ENCODE assay signal across 18 cellular contexts in the genomic region with DNA sequence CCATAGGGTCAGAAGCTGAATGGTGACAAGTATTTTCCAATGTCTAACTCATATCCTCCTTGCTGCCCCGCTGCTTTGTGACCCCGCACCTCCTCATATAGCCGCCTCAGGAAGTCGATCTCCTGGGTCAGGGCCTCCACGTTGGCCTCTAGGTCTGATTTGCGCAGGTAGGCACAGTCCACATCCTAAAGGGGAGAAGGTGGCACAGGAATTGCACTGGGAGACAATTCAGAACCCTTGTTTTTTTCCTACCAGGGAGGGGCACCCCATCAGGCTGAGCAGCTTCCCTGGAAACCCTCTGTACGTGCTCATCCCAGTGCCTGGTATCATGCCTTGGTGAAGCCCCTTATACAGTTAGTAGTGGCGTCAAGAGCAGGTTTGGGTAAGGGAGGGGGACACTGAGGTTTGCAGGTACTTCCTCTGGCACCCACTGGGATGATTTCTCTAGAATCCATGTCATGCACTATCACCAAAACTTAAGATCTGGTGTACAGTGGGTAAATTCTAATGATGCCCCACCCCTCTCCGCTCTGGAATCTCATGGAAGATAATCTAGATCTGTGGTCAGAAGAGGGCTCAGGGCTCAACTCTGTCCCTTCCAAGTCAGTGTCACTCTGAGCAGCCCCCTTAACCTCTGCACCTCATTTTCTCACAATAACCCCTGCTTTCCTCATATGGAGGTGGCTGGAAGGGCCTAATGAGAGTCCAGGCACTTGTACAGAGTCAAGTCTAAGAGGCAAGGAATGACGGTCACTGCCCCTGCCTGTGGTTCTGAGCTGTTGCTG. TPM values are rescaled to one million over a fixed set of nuclear protein-coding genes. Genes with fewer than 3 reads are reported as not detected.
DNase-seq lines count a peak whose midpoint lies in the region; ATAC-seq and TF ChIP-seq lines count a peak whose summit lies in the region.
"Had no signal": no experiment of that assay in that cellular context is flagged by ENCODE, and none has a peak within 500 bp of the region (broad histone marks: within the 10 kb centered on the region; RNA-seq: fewer than 3 reads in every experiment).

No MANE protein-coding gene starts in this region.

- no peaks in the 10 kb centered on the region for H3K9me3 Mint-ChIP-seq in activated naive CD8-positive, alpha-beta T cell treated with anti-CD3 and anti-CD28 coated beads, Interleukin-2, amount 10 ng/mL, durations not matched to agents 7 days and 5 days
- H3K9me3 Mint-ChIP-seq in activated naive CD8-positive, alpha-beta T cell treated with anti-CD3 and anti-CD28 coated beads, Interleukin-2, amount 50 U/mL, for 24 hours: no peaks in the 10 kb centered on the region
- H3K9me3 Mint-ChIP-seq in stimulated activated effector memory CD8-positive, alpha-beta T cell treated with anti-CD3 and anti-CD28 coated beads, Interleukin-12 subunit alpha, Interleukin-12 subunit beta, amount 100 ng/mL, for 72 hours: no peaks in the 10 kb centered on the region
- H3K9me3 Mint-ChIP-seq: CD4-positive, alpha-beta T cell had no signal

- POLR2A ChIA-PET in activated naive CD8-positive, alpha-beta T cell treated with anti-CD3 and anti-CD28 coated beads, Interleukin-2, amount 10 ng/mL, durations not matched to agents 7 days and 5 days (lab: Charles Lee): interaction anchor here (2.0 kb wide), 1 partner anchor 10 kb away, joined by 5 read pairs; no protein-coding TSS in a partner anchor
- POLR2A ChIA-PET in Panc1 (lab: Charles Lee): no interaction called here

- H3K27ac ChIP-seq in Panc1 (ENCODE audit: low read length) (peak overlapping the region; percentile 59), upper lobe of right lung (no peak overlapping the region), ascending aorta (no peak overlapping the region)

- peaks cover 22% of the 10 kb centered on the region for H3K36me3 Mint-ChIP-seq in activated naive CD8-positive, alpha-beta T cell treated with anti-CD3 and anti-CD28 coated beads, Interleukin-2, amount 10 ng/mL, durations not matched to agents 7 days and 5 days
- no peaks in the 10 kb centered on the region for H3K36me3 Mint-ChIP-seq in activated naive CD8-positive, alpha-beta T cell treated with anti-CD3 and anti-CD28 coated beads, Interleukin-2, amount 50 U/mL, for 24 hours (ENCODE audit: low read depth)
- H3K36me3 Mint-ChIP-seq in stimulated activated effector memory CD8-positive, alpha-beta T cell treated with anti-CD3 and anti-CD28 coated beads, Interleukin-12 subunit alpha, Interleukin-12 subunit beta, amount 100 ng/mL, for 72 hours: no peaks in the 10 kb centered on the region

- DNase-seq in activated naive CD8-positive, alpha-beta T cell treated with anti-CD3 and anti-CD28 coated beads, Interleukin-2, amount 10 ng/mL, durations not matched to agents 7 days and 5 days: peak; percentile 22
- no peak for DNase-seq in activated naive CD8-positive, alpha-beta T cell treated with anti-CD3 and anti-CD28 coated beads, Interleukin-2, amount 50 U/mL, for 24 hours
- DNase-seq in Panc1 (ENCODE audit: low read depth, low spot score) (no peak), kidney tubule cell (ENCODE audit: low spot score) (peak; percentile 60), upper lobe of right lung (peak; percentile 50), ascending aorta (ENCODE audit: low spot score in 2 of 2) (no peak), head of caudate nucleus (no peak)
- DNase-seq in stimulated activated effector memory CD8-positive, alpha-beta T cell treated with anti-CD3 and anti-CD28 coated beads, Interleukin-12 subunit alpha, Interleukin-12 subunit beta, amount 100 ng/mL, for 72 hours (ENCODE audit: low spot score in 2 of 2): no peak
- DNase-seq: Caco-2; CD4-positive, alpha-beta T cell; DMS153; GF-D8; NCI-H1694 treated with DMSO at 0.1 percent for 48 hours; NCI-H510A; NCI-H748 treated with DMSO at 0.1 percent for 48 hours; NK-92 treated with Interleukin-12 subunit alpha and Interleukin-12 subunit beta, amount 100 ng/mL, for 24 hours had no signal

- H3K4me3 Mint-ChIP-seq in activated naive CD8-positive, alpha-beta T cell treated with anti-CD3 and anti-CD28 coated beads, Interleukin-2, amount 10 ng/mL, durations not matched to agents 7 days and 5 days: no peak overlapping the region
- no peak overlapping the region for H3K4me3 Mint-ChIP-seq in activated naive CD8-positive, alpha-beta T cell treated with anti-CD3 and anti-CD28 coated beads, Interleukin-2, amount 50 U/mL, for 24 hours
- H3K4me3 Mint-ChIP-seq in stimulated activated effector memory CD8-positive, alpha-beta T cell treated with anti-CD3 and anti-CD28 coated beads, Interleukin-12 subunit alpha, Interleukin-12 subunit beta, amount 100 ng/mL, for 72 hours: no peak overlapping the region
- H3K4me3 Mint-ChIP-seq: CD4-positive, alpha-beta T cell had no signal

- H3K36me3 ChIP-seq in Panc1 (ENCODE audit: control insufficient read depth, insufficient read depth, low read length) (no peaks in the 10 kb centered on the region), upper lobe of right lung (no peaks in the 10 kb centered on the region), ascending aorta (no peaks in the 10 kb centered on the region)

- peaks cover 47% of the 10 kb centered on the region for H3K4me1 Mint-ChIP-seq in activated naive CD8-positive, alpha-beta T cell treated with anti-CD3 and anti-CD28 coated beads, Interleukin-2, amount 10 ng/mL, durations not matched to agents 7 days and 5 days
- peaks cover 15% of the 10 kb centered on the region for H3K4me1 Mint-ChIP-seq in activated naive CD8-positive, alpha-beta T cell treated with anti-CD3 and anti-CD28 coated beads, Interleukin-2, amount 50 U/mL, for 24 hours
- peaks cover 20% of the 10 kb centered on the region for H3K4me1 Mint-ChIP-seq in stimulated activated effector memory CD8-positive, alpha-beta T cell treated with anti-CD3 and anti-CD28 coated beads, Interleukin-12 subunit alpha, Interleukin-12 subunit beta, amount 100 ng/mL, for 72 hours

- no peak overlapping the region for H3K4me3 ChIP-seq in Panc1 (ENCODE audit: low read depth in 2 of 2, low read length in 2 of 2)
- H3K4me3 ChIP-seq in upper lobe of right lung: no peak overlapping the region
- H3K4me3 ChIP-seq in ascending aorta: no peak overlapping the region
- H3K4me3 ChIP-seq: GM12878, K562 had no signal

- in situ Hi-C loops in Panc1 (cut with HindIII; ENCODE audit: low pct_unique_long_range_greater_than_20kb, low sequenced_read_pairs): no loop called here

- peaks cover 6% of the 10 kb centered on the region for H3K4me1 ChIP-seq in Panc1 (ENCODE audit: control insufficient read depth, insufficient read depth, low read length)
- peaks cover 18% of the 10 kb centered on the region for H3K4me1 ChIP-seq in upper lobe of right lung
- peaks cover 5 to 14% of the 10 kb centered on the region in 2 donors for H3K4me1 ChIP-seq in ascending aorta
- H3K4me1 ChIP-seq: Caco-2 had no signal

- TF ChIP-seq CTCF in Panc1 (IDR thresholded peaks at IDR 0.05): no peak
- no peak for TF ChIP-seq CTCF in upper lobe of right lung (IDR thresholded peaks at IDR 0.05)
- no peak for TF ChIP-seq CTCF in ascending aorta (IDR thresholded peaks at IDR 0.05)

- H3K9me3 ChIP-seq in Panc1 (ENCODE audit: control insufficient read depth, insufficient read depth, low read depth, low read length): no peaks in the 10 kb centered on the region
- H3K9me3 ChIP-seq in upper lobe of right lung: no peaks in the 10 kb centered on the region
- H3K9me3 ChIP-seq in ascending aorta: no peaks in the 10 kb centered on the region
- H3K9me3 ChIP-seq: Caco-2 had no signal

- no peaks in the 10 kb centered on the region for H3K27me3 ChIP-seq in Panc1 (ENCODE audit: control insufficient read depth, insufficient read depth, low read length)
- peaks cover 47% of the 10 kb centered on the region for H3K27me3 ChIP-seq in upper lobe of right lung
- no peaks in the 10 kb centered on the region for H3K27me3 ChIP-seq in ascending aorta

- peaks cover 52% of the 10 kb centered on the region for H3K27me3 Mint-ChIP-seq in activated naive CD8-positive, alpha-beta T cell treated with anti-CD3 and anti-CD28 coated beads, Interleukin-2, amount 10 ng/mL, durations not matched to agents 7 days and 5 days
- peaks cover 52% of the 10 kb centered on the region for H3K27me3 Mint-ChIP-seq in activated naive CD8-positive, alpha-beta T cell treated with anti-CD3 and anti-CD28 coated beads, Interleukin-2, amount 50 U/mL, for 24 hours

- no peak overlapping the region for H3K27ac Mint-ChIP-seq in activated naive CD8-positive, alpha-beta T cell treated with anti-CD3 and anti-CD28 coated beads, Interleukin-2, amount 10 ng/mL, durations not matched to agents 7 days and 5 days
- no peak overlapping the region for H3K27ac Mint-ChIP-seq in activated naive CD8-positive, alpha-beta T cell treated with anti-CD3 and anti-CD28 coated beads, Interleukin-2, amount 50 U/mL, for 24 hours
- H3K27ac Mint-ChIP-seq in stimulated activated effector memory CD8-positive, alpha-beta T cell treated with anti-CD3 and anti-CD28 coated beads, Interleukin-12 subunit alpha, Interleukin-12 subunit beta, amount 100 ng/mL, for 72 hours: no peak overlapping the region
- H3K27ac Mint-ChIP-seq: CD4-positive, alpha-beta T cell had no signal

- no peak for ATAC-seq in activated naive CD8-positive, alpha-beta T cell treated with anti-CD3 and anti-CD28 coated beads, Interleukin-2, amount 10 ng/mL, durations not matched to agents 7 days and 5 days (ENCODE audit: low read depth)
- no peak for ATAC-seq in activated naive CD8-positive, alpha-beta T cell treated with anti-CD3 and anti-CD28 coated beads, Interleukin-2, amount 50 U/mL, for 24 hours
- ATAC-seq in Panc1 (no peak), upper lobe of right lung (no peak)
- ATAC-seq in stimulated activated effector memory CD8-positive, alpha-beta T cell treated with anti-CD3 and anti-CD28 coated beads, Interleukin-12 subunit alpha, Interleukin-12 subunit beta, amount 100 ng/mL, for 72 hours: no peak
- ATAC-seq: GM12878, K562 had no signal

- intact Hi-C loops in Panc1 (cut with micrococcal nuclease; ENCODE audit: unreplicated experiment): no loop called here
- intact Hi-C loops in upper lobe of right lung (cut with DNase I): no loop called here
- intact Hi-C loops in ascending aorta (cut with DNase I): no loop called here
- intact Hi-C loops in head of caudate nucleus (cut with DNase I): no loop called here

- BruUV-seq in Panc1 (replicated peaks; lab: Mats Ljungman, UMichigan): no TSS peak

- CTCF ChIA-PET in Panc1 (lab: Charles Lee): no interaction called here

RNA-seq across cellular contexts. Expression of gene KRT86, which starts 20.1 kb away (rescaled TPM):
- total RNA-seq in activated naive CD8-positive, alpha-beta T cell treated with anti-CD3 and anti-CD28 coated beads, Interleukin-2, amount 10 ng/mL, durations not matched to agents 7 days and 5 days: under 1 TPM in 1 of 2 experiments, not detected in 1; 0.14 TPM
- 1.1 TPM for total RNA-seq in Panc1 (2021; ENCODE audit: unreplicated experiment)
- 1.2 TPM for polyA plus RNA-seq in Panc1 (2012; ENCODE audit: insufficient read length)
- total RNA-seq in upper lobe of right lung: 1.1 TPM
- 0.96 TPM for total RNA-seq in ascending aorta
- total RNA-seq: Caco-2; CD4-positive, alpha-beta T cell; K562 had no signal
- polyA plus RNA-seq: K562 had no signal

RNA-seq across cellular contexts. Expression of gene KRT7, which starts 21.3 kb away (rescaled TPM):
- 1 to 10 TPM; 8.5 to 8.9 TPM for total RNA-seq in activated naive CD8-positive, alpha-beta T cell treated with anti-CD3 and anti-CD28 coated beads, Interleukin-2, amount 10 ng/mL, durations not matched to agents 7 days and 5 days
- total RNA-seq in Panc1 (2021; ENCODE audit: unreplicated experiment) (16.8 TPM), upper lobe of right lung (664 TPM), ascending aorta (153 TPM)
- polyA plus RNA-seq in Panc1 (2012; ENCODE audit: insufficient read length): 19.1 TPM
- total RNA-seq: CD4-positive, alpha-beta T cell had no signal
- polyA plus RNA-seq: K562 had no signal

RNA-seq across cellular contexts. Expression of gene KRT81, which starts 37.0 kb away (rescaled TPM):
- total RNA-seq in activated naive CD8-positive, alpha-beta T cell treated with anti-CD3 and anti-CD28 coated beads, Interleukin-2, amount 10 ng/mL, durations not matched to agents 7 days and 5 days: not detected
- 0.90 TPM for total RNA-seq in Panc1 (2021; ENCODE audit: unreplicated experiment)
- 0.88 TPM for polyA plus RNA-seq in Panc1 (2012; ENCODE audit: insufficient read length)
- total RNA-seq in upper lobe of right lung: not detected
- total RNA-seq in ascending aorta: not detected
- total RNA-seq: CD4-positive, alpha-beta T cell had no signal
- polyA plus RNA-seq: K562 had no signal

Comparison
In these comparisons a context has a peak if more than half of its experiments do, and no peak if none do; other contexts are left out.
1. DNase-seq: peak in activated naive CD8-positive, alpha-beta T cell treated with anti-CD3 and anti-CD28 coated beads, Interleukin-2, amount 10 ng/mL, durations not matched to agents 7 days and 5 days (single experiment), kidney tubule cell (single experiment) and upper lobe of right lung (single experiment); none in activated naive CD8-positive, alpha-beta T cell treated with anti-CD3 and anti-CD28 coated beads, Interleukin-2, amount 50 U/mL, for 24 hours (single experiment), Panc1 (single experiment), ascending aorta (0 of 2), stimulated activated effector memory CD8-positive, alpha-beta T cell treated with anti-CD3 and anti-CD28 coated beads, Interleukin-12 subunit alpha, Interleukin-12 subunit beta, amount 100 ng/mL, for 72 hours (0 of 2) and head of caudate nucleus (0 of 42).